Comparison of ENCODE assay signal across 8 cellular contexts in the genomic region with DNA sequence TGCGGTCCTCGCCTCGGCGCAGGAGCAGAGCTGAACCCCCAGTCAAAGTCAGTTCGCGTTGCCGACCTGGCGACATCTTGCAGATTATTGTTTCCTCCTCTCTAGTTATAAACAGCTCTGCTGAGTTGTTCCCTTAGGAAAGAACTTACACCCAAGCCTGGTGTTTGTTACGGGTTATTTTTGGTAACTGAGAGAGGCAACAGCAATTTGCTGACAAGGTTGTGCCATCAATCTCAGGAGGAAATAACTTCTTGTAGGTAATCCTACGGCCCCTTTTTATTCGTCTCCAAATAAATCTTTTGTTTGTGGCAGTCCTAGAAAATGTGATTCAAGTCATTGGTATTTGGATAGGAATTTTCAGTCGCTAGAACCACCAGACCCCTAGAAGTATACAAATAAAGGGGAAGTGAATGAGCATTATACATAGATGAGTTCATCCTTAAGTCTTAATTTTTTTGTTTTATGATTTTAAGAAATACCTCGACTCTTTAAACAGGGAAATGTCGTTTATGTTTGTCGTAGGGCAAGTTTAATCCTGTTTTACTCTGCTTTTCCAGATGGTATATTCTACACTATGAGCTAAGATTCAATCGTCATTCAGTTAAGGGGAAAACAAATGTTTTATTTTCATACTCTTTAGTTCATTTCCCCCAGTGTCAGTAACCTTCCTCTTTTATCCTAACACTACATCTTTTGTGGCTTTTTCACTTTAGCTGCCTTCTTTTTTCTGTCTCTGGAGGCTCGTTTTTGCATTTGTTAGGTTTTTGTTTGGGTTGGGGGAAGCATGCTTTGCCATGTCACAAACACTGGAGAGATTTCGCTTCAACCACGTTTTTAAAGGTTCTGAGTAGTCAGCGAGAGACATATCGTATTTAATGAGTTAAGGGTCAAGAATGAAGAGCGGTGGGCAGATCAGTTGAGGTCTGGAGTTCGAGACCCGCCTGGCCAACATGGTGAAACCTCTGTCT. TPM values are rescaled to one million over a fixed set of nuclear protein-coding genes. Genes with fewer than 3 reads are reported as not detected.
A peak's percentile ranks its signal among the peaks of the same experiment; 100 is the strongest.
DNase-seq lines count a peak whose midpoint lies in the region; ATAC-seq and TF ChIP-seq lines count a peak whose summit lies in the region.

No MANE protein-coding gene starts in this region.

- CTCF ChIA-PET in AG04450 (lab: Charles Lee): interaction anchor here (1.2 kb wide), 1 partner anchor 61 kb away, joined by 4 read pairs; no protein-coding TSS in a partner anchor

- H3K27me3 Mint-ChIP-seq in dendritic cell treated with granulocyte-macrophage colony-stimulating factor and Interleukin-4, amounts not matched to agents 40 ng/mL and 50 ng/mL, for 4 days: no peaks in the 10 kb centered on the region

- POLR2A ChIA-PET in AG04450 (lab: Yijun Ruan, JAX): interaction anchor here (0.5 to 2.8 kb wide), 3 partner anchors 67 to 213 kb away, joined by 3 to 20 read pairs (median 7); a partner anchor contains a TSS

- 10 to 15% methylated on average over 10 to 13 of the region's 24 CpGs for WGBS in mesodermal cell (ENCODE audit: insufficient coverage in 2 of 2), 2 experiments
- 24% methylated on average over 24 of the region's 24 CpGs for WGBS in aorta, 2 donors

- ATAC-seq in aorta (ENCODE audit: low FRiP score) (peak; percentile 19), HG03095 (IDR thresholded peaks at IDR 0.05; ENCODE audit: unreplicated experiment) (no peak)

- peak overlapping the region; percentile 44 for H3K27ac Mint-ChIP-seq in dendritic cell treated with granulocyte-macrophage colony-stimulating factor and Interleukin-4, amounts not matched to agents 40 ng/mL and 50 ng/mL, for 4 days

- H3K9me3 ChIP-seq in AG04450 (ENCODE audit: control insufficient read depth, insufficient read depth, low read length) (peaks cover 4% of the 10 kb centered on the region; the same call in 1 of the 2 replicates), mesodermal cell (ENCODE audit: control insufficient read depth, low read length) (no peaks in the 10 kb centered on the region), aorta (ENCODE audit: control insufficient read depth, low read length) (no peaks in the 10 kb centered on the region)

- DNase-seq in AG04450 (ENCODE audit: low read depth, low spot score) (no peak), GM12864 (ENCODE audit: low read depth) (no peak), RPMI7951 (ENCODE audit: low read depth) (peak; percentile 31), aorta (no peak)
- DNase-seq in NK-92 treated with Interleukin-12 subunit alpha and Interleukin-12 subunit beta, amount 100 ng/mL, for 24 hours (lab: John Stamatoyannopoulos, UW): no peak

- H3K4me3 Mint-ChIP-seq in dendritic cell treated with granulocyte-macrophage colony-stimulating factor and Interleukin-4, amounts not matched to agents 40 ng/mL and 50 ng/mL, for 4 days: peak overlapping the region; percentile 78

- no peaks in the 10 kb centered on the region for H3K4me1 ChIP-seq in mesodermal cell (ENCODE audit: control insufficient read depth, insufficient read depth, low read length, poor library complexity, severe bottlenecking)
- peaks cover 0 to 7% of the 10 kb centered on the region in 2 donors for H3K4me1 ChIP-seq in aorta (ENCODE audit: control insufficient read depth in 1 of 2, insufficient read depth in 2 of 2, low read length in 2 of 2)

- TF ChIP-seq CTCF in AG04450 (IDR thresholded peaks at IDR 0.05; ENCODE audit: low read depth, low read length): no peak
- TF ChIP-seq CTCF in GM12864 (IDR thresholded peaks at IDR 0.05; ENCODE audit: low read depth, low read length, missing control alignments): no peak

- H3K27me3 ChIP-seq in AG04450 (ENCODE audit: control insufficient read depth, insufficient read depth, low read length): peaks cover 4% of the 10 kb centered on the region
- H3K27me3 ChIP-seq in aorta (ENCODE audit: control insufficient read depth in 1 of 2, insufficient read depth in 2 of 2, low read length in 1 of 2): no peaks in the 10 kb centered on the region

- H3K4me1 Mint-ChIP-seq in dendritic cell treated with granulocyte-macrophage colony-stimulating factor and Interleukin-4, amounts not matched to agents 40 ng/mL and 50 ng/mL, for 4 days (ENCODE audit: low read depth): peaks cover 8% of the 10 kb centered on the region

- H3K27ac ChIP-seq in AG04450 (ENCODE audit: low read depth, low read length) (no peak overlapping the region), mesodermal cell (ENCODE audit: low read depth, low read length, severe bottlenecking) (peak overlapping the region; percentile 80), aorta (ENCODE audit: low read depth in 1 of 2, low read length in 2 of 2) (peak overlapping the region; percentile 31 to 70)

- intact Hi-C loops in dendritic cell treated with granulocyte-macrophage colony-stimulating factor and Interleukin-4, amounts not matched to agents 40 ng/mL and 50 ng/mL, for 4 days (cut with micrococcal nuclease): loop anchor here (10.0 kb wide), 2 partner anchors 62 to 162 kb away; a partner anchor contains a TSS
- intact Hi-C loops in aorta (cut with DNase I): no loop called here

- H3K9me3 Mint-ChIP-seq in dendritic cell treated with granulocyte-macrophage colony-stimulating factor and Interleukin-4, amounts not matched to agents 40 ng/mL and 50 ng/mL, for 4 days: no peaks in the 10 kb centered on the region

- peak overlapping the region; percentile 66 for H3K4me3 ChIP-seq in AG04450 (ENCODE audit: low read depth, low read length)
- H3K4me3 ChIP-seq in GM12864 (ENCODE audit: low read depth, low read length): peak overlapping the region; percentile 92
- H3K4me3 ChIP-seq in mesodermal cell (ENCODE audit: extremely low read depth, insufficient read depth, low read length, poor library complexity, severe bottlenecking): peak overlapping the region; percentile 60
- H3K4me3 ChIP-seq in aorta (ENCODE audit: low read length in 2 of 2): peak overlapping the region; percentile 69 to 91

- H3K36me3 Mint-ChIP-seq in dendritic cell treated with granulocyte-macrophage colony-stimulating factor and Interleukin-4, amounts not matched to agents 40 ng/mL and 50 ng/mL, for 4 days (ENCODE audit: low read depth): peaks cover 5% of the 10 kb centered on the region

- H3K36me3 ChIP-seq in mesodermal cell (ENCODE audit: control insufficient read depth, insufficient read depth, low read length): peaks cover 17% of the 10 kb centered on the region
- H3K36me3 ChIP-seq in aorta (ENCODE audit: control insufficient read depth in 1 of 2, insufficient read depth in 2 of 2, low read length in 1 of 2): peaks cover 0 to 3% of the 10 kb centered on the region in 2 donors

RNA-seq across cellular contexts. Expression of a gene that starts 1.2 kb away (rescaled TPM):
- polyA plus RNA-seq in AG04450 (2011; rRNA removed): 4.6 and 6.5 TPM in 2 replicates
- polyA minus RNA-seq in AG04450 (2011; rRNA and poly(A)+ RNA removed): 2.3 and 3.2 TPM in 2 replicates
- total RNA-seq in RPMI7951 (2014; rRNA removed; shearing (Covaris generic)): 8.1 and 8.7 TPM in 2 replicates
- polyA plus RNA-seq in mesodermal cell (2013, experiment 1 of 2): 8.7 TPM
- 9.8 TPM for polyA plus RNA-seq in mesodermal cell (2013, experiment 2 of 2)
- total RNA-seq in aorta: 10 to 100 TPM; 22.7 to 23.5 TPM
- 10 to 100 TPM in 1 of 2 donors, 1 to 10 TPM in 1; 7.3 to 15.0 TPM for polyA plus RNA-seq in aorta

RNA-seq across cellular contexts. Expression of a gene that starts 29.2 kb away (rescaled TPM):
- polyA plus RNA-seq in AG04450 (2011; rRNA removed) (0.04 TPM in 2 replicates), aorta (under 1 TPM; 0.25 to 0.38 TPM)
- polyA minus RNA-seq in AG04450 (2011; rRNA and poly(A)+ RNA removed): 0.09 TPM in 1 of 2 replicates, not detected in the other
- total RNA-seq in RPMI7951 (2014; rRNA removed; shearing (Covaris generic)): not detected in 2 replicates
- polyA plus RNA-seq in mesodermal cell (2013, experiment 1 of 2): 9.6 TPM
- polyA plus RNA-seq in mesodermal cell (2013, experiment 2 of 2): 9.2 TPM
- 1 to 10 TPM; 1.6 to 1.9 TPM for total RNA-seq in aorta
